In the genomic region with DNA sequence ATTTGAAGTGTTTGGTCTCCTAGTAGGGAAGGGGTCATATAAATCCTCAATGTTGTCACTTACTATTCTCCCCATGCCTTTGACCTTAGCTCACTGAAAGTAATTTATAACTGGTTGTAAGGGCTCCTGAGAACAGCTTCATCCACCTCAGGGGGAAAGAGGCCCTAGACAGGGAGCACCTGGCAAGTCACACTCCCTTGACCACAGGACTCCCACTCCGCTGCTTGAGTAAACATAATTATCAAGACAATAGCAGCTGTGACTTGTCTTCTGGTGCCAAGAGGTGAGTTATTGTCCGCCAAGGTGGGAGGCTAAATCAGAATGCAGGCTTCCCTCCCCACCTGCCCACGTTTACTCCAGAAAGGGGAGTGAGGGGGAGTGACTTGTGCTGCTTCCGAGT, we compare ENCODE assay signal across 14 cellular contexts.
DNase-seq lines count a peak whose midpoint lies in the region; ATAC-seq and TF ChIP-seq lines count a peak whose summit lies in the region.
"Had no signal": no experiment of that assay in that cellular context is flagged by ENCODE, and none has a peak within 500 bp of the region (broad histone marks: within the 10 kb centered on the region; RNA-seq: fewer than 3 reads in every experiment).

No MANE protein-coding gene starts in this region.

- peaks cover 11% of the 10 kb centered on the region for H3K27me3 Mint-ChIP-seq in H9 (ENCODE audit: low read depth)
- peaks cover 16% of the 10 kb centered on the region for H3K27me3 Mint-ChIP-seq in nephron (ENCODE audit: low read depth)
- no peaks in the 10 kb centered on the region for H3K27me3 Mint-ChIP-seq in activated CD4-positive, alpha-beta T cell treated with anti-CD3 and anti-CD28 coated beads, Interleukin-2, amount 10 ng/mL, durations not matched to agents 24 days and 14 days
- H3K27me3 Mint-ChIP-seq in CD4-positive, alpha-beta memory T cell = no peaks in the 10 kb centered on the region
- H3K27me3 Mint-ChIP-seq: B cell had no signal

- H3K4me3 Mint-ChIP-seq in H9 (no peak overlapping the region), nephron (no peak overlapping the region)
- no peak overlapping the region for H3K4me3 Mint-ChIP-seq in activated CD4-positive, alpha-beta T cell treated with anti-CD3 and anti-CD28 coated beads, Interleukin-2, amount 10 ng/mL, durations not matched to agents 24 days and 14 days
- no peak overlapping the region for H3K4me3 Mint-ChIP-seq in CD4-positive, alpha-beta memory T cell
- H3K4me3 Mint-ChIP-seq: B cell had no signal

- H2BK120ac ChIP-seq in H9 (ENCODE audit: low read depth, low read length, poor library complexity, severe bottlenecking) = no peak overlapping the region

- H3K27me3 ChIP-seq in H9 (ENCODE audit: insufficient read depth, low read length) = no peaks in the 10 kb centered on the region
- H3K27me3 ChIP-seq in CD4-positive, alpha-beta memory T cell (ENCODE audit: insufficient read depth, low read length) = no peaks in the 10 kb centered on the region

- H2BK5ac ChIP-seq in H9 (ENCODE audit: insufficient read length, low read length) = no peak overlapping the region

- H3K14ac ChIP-seq in H9 (ENCODE audit: insufficient read depth, low read length) = no peak overlapping the region

- H2AFZ ChIP-seq in H9 (ENCODE audit: low read length) = no peak overlapping the region

- no peaks in the 10 kb centered on the region; a peak in 2 of 7 replicates for H3K36me3 Mint-ChIP-seq in H9 (ENCODE audit: insufficient read depth in 1 of 3, low read depth in 3 of 3)
- no peaks in the 10 kb centered on the region for H3K36me3 Mint-ChIP-seq in nephron (ENCODE audit: low read depth)
- no peaks in the 10 kb centered on the region for H3K36me3 Mint-ChIP-seq in activated CD4-positive, alpha-beta T cell treated with anti-CD3 and anti-CD28 coated beads, Interleukin-2, amount 10 ng/mL, durations not matched to agents 24 days and 14 days (ENCODE audit: low read depth)
- H3K36me3 Mint-ChIP-seq in CD4-positive, alpha-beta memory T cell = no peaks in the 10 kb centered on the region

- H3K56ac ChIP-seq in H9 (ENCODE audit: insufficient read length, low read depth, low read length) = no peak overlapping the region

- H3K9me3 Mint-ChIP-seq in H9 (no peaks in the 10 kb centered on the region), nephron (no peaks in the 10 kb centered on the region)
- H3K9me3 Mint-ChIP-seq in activated CD4-positive, alpha-beta T cell treated with anti-CD3 and anti-CD28 coated beads, Interleukin-2, amount 10 ng/mL, durations not matched to agents 24 days and 14 days = no peaks in the 10 kb centered on the region
- H3K9me3 Mint-ChIP-seq in CD4-positive, alpha-beta memory T cell = peaks cover 0 to 5% (median 1%) of the 10 kb centered on the region in 8 donors

- H3K4me1 ChIP-seq in H9 (ENCODE audit: insufficient read depth, low read length) = peaks cover 2% of the 10 kb centered on the region; the same call in 1 of the 2 replicates
- H3K4me1 ChIP-seq in CD4-positive, alpha-beta memory T cell (ENCODE audit: insufficient read depth, low read length) = no peaks in the 10 kb centered on the region
- H3K4me1 ChIP-seq: HAP-1 had no signal

- no peak overlapping the region for H3T11ph ChIP-seq in H9 (ENCODE audit: low read length)

- H3K23me2 ChIP-seq in H9 (ENCODE audit: insufficient read length, low read depth, low read length, poor library complexity, severe bottlenecking) = no peaks in the 10 kb centered on the region

- ATAC-seq in HG03159 (IDR thresholded peaks at IDR 0.05; ENCODE audit: unreplicated experiment) = no peak
- ATAC-seq: activated CD4-positive, CD25-positive, alpha-beta regulatory T cell treated with anti-CD3 and anti-CD28 coated beads, Interleukin-2, amount 50 U/mL, for 24 hours had no signal

- H3K79me2 ChIP-seq in H9 (ENCODE audit: insufficient read depth, low read length) = no peaks in the 10 kb centered on the region

- no peaks in the 10 kb centered on the region for H4K20me1 ChIP-seq in H9 (ENCODE audit: control insufficient read depth, insufficient read depth, insufficient read length)

- no peaks in the 10 kb centered on the region for H3K9me3 ChIP-seq in H9 (ENCODE audit: control insufficient read depth, low read depth, low read length)
- H3K9me3 ChIP-seq in CD4-positive, alpha-beta memory T cell (ENCODE audit: control insufficient read depth in 1 of 2, low read length in 2 of 2) = no peaks in the 10 kb centered on the region
- H3K9me3 ChIP-seq: HAP-1 had no signal

- no peak overlapping the region for H3K18ac ChIP-seq in H9 (ENCODE audit: insufficient read length, low read depth, low read length)

- H3K9ac ChIP-seq in H9 (ENCODE audit: extremely low read depth, insufficient read length, low read length) = no peak overlapping the region

- H3K27ac Mint-ChIP-seq in H9 (peak overlapping the region in 2 of 3 experiments; percentile 59 to 64; a peak in 2 of 7 replicates), nephron (peak overlapping the region; percentile 29 to 74 (median 45))
- no peak overlapping the region for H3K27ac Mint-ChIP-seq in activated CD4-positive, alpha-beta T cell treated with anti-CD3 and anti-CD28 coated beads, Interleukin-2, amount 10 ng/mL, durations not matched to agents 24 days and 14 days
- H3K27ac Mint-ChIP-seq in CD4-positive, alpha-beta memory T cell = no peak overlapping the region
- H3K27ac Mint-ChIP-seq: B cell had no signal

- DNase-seq in H9 = peak; percentile 85
- peak; percentile 98 for DNase-seq in NCI-H2107 treated with DMSO at 0.1 percent for 48 hours (lab: John Stamatoyannopoulos, UW; ENCODE audit: unreplicated experiment)
- DNase-seq in SHP77 (lab: John Stamatoyannopoulos, UW) = peak; percentile 100
- DNase-seq in activated CD4-positive, alpha-beta T cell treated with anti-CD3 and anti-CD28 coated beads, Interleukin-2, amount 10 ng/mL, durations not matched to agents 24 days and 14 days = no peak
- DNase-seq in CD4-positive, alpha-beta memory T cell = no peak
- DNase-seq in stimulated activated naive CD4-positive, alpha-beta T cell treated with Interleukin-2 at 50 U/mL for 16 hours (lab: John Stamatoyannopoulos, UW) = no peak
- DNase-seq: EL, mammary epithelial cell, SW 1271 had no signal

- H3K4ac ChIP-seq in H9 (ENCODE audit: low read depth, low read length) = no peak overlapping the region

- TF ChIP-seq CTCF in H9 (conservative IDR thresholded peaks at IDR 0.05) (no peak), nephron (IDR thresholded peaks at IDR 0.05; ENCODE audit: unreplicated experiment in 3 of 3) (no peak)

- POLR2A ChIA-PET in CD4-positive, alpha-beta memory T cell (lab: Charles Lee; ENCODE audit: partially characterized antibody) = no interaction called here

- no peak overlapping the region for H3K4me3 ChIP-seq in CD4-positive, alpha-beta memory T cell (ENCODE audit: low read length in 2 of 2)
- H3K4me3 ChIP-seq: HAP-1 had no signal

- H3K79me1 ChIP-seq in H9 (ENCODE audit: insufficient read depth, low read depth, low read length, poor library complexity, severe bottlenecking) = no peaks in the 10 kb centered on the region

- no peak overlapping the region for H2BK15ac ChIP-seq in H9 (ENCODE audit: low read depth, low read length)

- H3K23ac ChIP-seq in H9 (ENCODE audit: insufficient read length, low read depth, low read length) = no peak overlapping the region

- intact Hi-C loops in activated CD4-positive, alpha-beta T cell treated with anti-CD3 and anti-CD28 coated beads, Interleukin-2, amount 10 ng/mL, durations not matched to agents 24 days and 14 days (cut with micrococcal nuclease) = no loop called here
- intact Hi-C loops in CD4-positive, alpha-beta memory T cell (cut with micrococcal nuclease) = no loop called here

- no peak overlapping the region for H4K8ac ChIP-seq in H9 (replicated peaks; ENCODE audit: insufficient read length, low read depth, low read length)

- no CpG with 5 or more reads among the region's 4 CpGs for whole genome bisulfite sequencing in H9 (ENCODE audit: extremely low coverage, insufficient read length, low lambda C conversion rate)

- CTCF ChIA-PET in CD4-positive, alpha-beta memory T cell (lab: Charles Lee; ENCODE audit: partially characterized antibody) = no interaction called here

- no peak overlapping the region for H2BK20ac ChIP-seq in H9 (ENCODE audit: low read depth, low read length, poor library complexity, severe bottlenecking)

- no peak overlapping the region for H3K4me2 ChIP-seq in H9 (ENCODE audit: insufficient read depth, insufficient read length, low read length)

- H3K36me3 ChIP-seq in CD4-positive, alpha-beta memory T cell (ENCODE audit: insufficient read depth, low read length) = no peaks in the 10 kb centered on the region
- H3K36me3 ChIP-seq: HAP-1 had no signal

- H4K5ac ChIP-seq in H9 (ENCODE audit: insufficient read length, low read depth, low read length) = no peak overlapping the region

- H4K91ac ChIP-seq in H9 (ENCODE audit: insufficient read length, low read depth, low read length) = no peak overlapping the region

- no peak overlapping the region for H2AK5ac ChIP-seq in H9 (ENCODE audit: insufficient read length, low read length)

- H3K27ac ChIP-seq in H9 (ENCODE audit: insufficient read length, low read depth, low read length) = no peak overlapping the region
- no peak overlapping the region for H3K27ac ChIP-seq in CD4-positive, alpha-beta memory T cell (ENCODE audit: low read depth, low read length)

- H3K4me1 Mint-ChIP-seq in H9 (peaks cover 24 to 35% of the 10 kb centered on the region in 2 experiments), nephron (no peaks in the 10 kb centered on the region)
- H3K4me1 Mint-ChIP-seq in activated CD4-positive, alpha-beta T cell treated with anti-CD3 and anti-CD28 coated beads, Interleukin-2, amount 10 ng/mL, durations not matched to agents 24 days and 14 days = no peaks in the 10 kb centered on the region
- H3K4me1 Mint-ChIP-seq in CD4-positive, alpha-beta memory T cell = no peaks in the 10 kb centered on the region
- H3K4me1 Mint-ChIP-seq: B cell had no signal

- no peak overlapping the region for H2BK12ac ChIP-seq in H9 (ENCODE audit: insufficient read length, low read depth, low read length)

Comparison
In these comparisons a context has a peak if more than half of its experiments do, and no peak if none do; other contexts are left out.
1. DNase-seq: peak in H9 (single experiment), NCI-H2107 treated with DMSO at 0.1 percent for 48 hours (single experiment) and SHP77 (2 of 2); none in activated CD4-positive, alpha-beta T cell treated with anti-CD3 and anti-CD28 coated beads, Interleukin-2, amount 10 ng/mL, durations not matched to agents 24 days and 14 days (single experiment), CD4-positive, alpha-beta memory T cell (0 of 5) and stimulated activated naive CD4-positive, alpha-beta T cell treated with Interleukin-2 at 50 U/mL for 16 hours (single experiment).
2. H3K27ac Mint-ChIP-seq: peak in H9 (2 of 3) and nephron (3 of 3); none in activated CD4-positive, alpha-beta T cell treated with anti-CD3 and anti-CD28 coated beads, Interleukin-2, amount 10 ng/mL, durations not matched to agents 24 days and 14 days (single experiment) and CD4-positive, alpha-beta memory T cell (0 of 7).